17 cellular contexts compared by ENCODE assay signal in the genomic region with DNA sequence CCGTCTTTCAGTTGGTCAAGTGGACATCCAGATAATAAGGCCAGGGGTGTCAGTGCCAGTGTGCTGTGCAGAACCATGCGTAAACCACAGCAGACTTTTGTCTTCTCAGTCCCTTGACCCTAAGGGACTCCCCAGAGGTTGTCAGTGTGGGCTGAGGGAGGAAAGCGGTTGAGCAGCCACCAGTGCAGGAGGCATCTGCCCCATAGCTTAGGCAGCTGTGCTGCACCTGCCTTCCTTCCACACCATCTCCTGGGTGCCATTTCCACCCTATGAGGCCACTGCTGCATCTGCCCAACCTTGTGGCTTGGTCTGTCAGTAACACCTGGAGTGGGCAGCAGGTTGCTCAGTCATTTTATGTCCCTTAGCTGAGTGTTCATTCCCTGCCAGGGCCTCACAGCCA. TPM values are rescaled to one million over a fixed set of nuclear protein-coding genes. Genes with fewer than 3 reads are reported as not detected.
DNase-seq lines count a peak whose midpoint lies in the region; ATAC-seq and TF ChIP-seq lines count a peak whose summit lies in the region.
"Had no signal": no experiment of that assay in that cellular context is flagged by ENCODE, and none has a peak within 500 bp of the region (broad histone marks: within the 10 kb centered on the region; RNA-seq: fewer than 3 reads in every experiment).

No MANE protein-coding gene starts in this region.

- H3K27me3 ChIP-seq in neuronal stem cell (ENCODE audit: control insufficient read depth in 3 of 3, insufficient read depth in 3 of 3, low read depth in 1 of 3, low read length in 3 of 3), result no peaks in the 10 kb centered on the region
- H3K27me3 ChIP-seq in MM.1S (replicated peaks; ENCODE audit: insufficient read depth, low read length), result no peaks in the 10 kb centered on the region

- H3K27ac Mint-ChIP-seq in activated CD8-positive, alpha-beta memory T cell treated with anti-CD3 and anti-CD28 coated beads, Interleukin-2, amount 10 ng/mL, durations not matched to agents 7 days and 5 days, result no peak overlapping the region
- H3K27ac Mint-ChIP-seq in T-helper 17 cell, result peak overlapping the region; percentile 79
- H3K27ac Mint-ChIP-seq: CD4-positive, alpha-beta T cell; H9 had no signal

- H2BK12ac ChIP-seq in neuronal stem cell (ENCODE audit: low read length), result no peak overlapping the region

- H3K4ac ChIP-seq in neuronal stem cell (ENCODE audit: low read length), result no peak overlapping the region

- H4K91ac ChIP-seq in neuronal stem cell (ENCODE audit: low read depth, low read length, poor library complexity), result no peak overlapping the region

- peaks cover 37% of the 10 kb centered on the region for H3K4me1 Mint-ChIP-seq in activated CD8-positive, alpha-beta memory T cell treated with anti-CD3 and anti-CD28 coated beads, Interleukin-2, amount 10 ng/mL, durations not matched to agents 7 days and 5 days
- peaks cover 24% of the 10 kb centered on the region for H3K4me1 Mint-ChIP-seq in T-helper 17 cell
- H3K4me1 Mint-ChIP-seq: H9 had no signal

- no peak overlapping the region for H2BK120ac ChIP-seq in neuronal stem cell (ENCODE audit: low read depth, low read length)

- H3K27ac ChIP-seq in neuronal stem cell (replicated peaks; ENCODE audit: low read length), result no peak overlapping the region
- H3K27ac ChIP-seq in MM.1S (ENCODE audit: low read length), result no peak overlapping the region
- H3K27ac ChIP-seq: A549 had no signal

- H2AFZ ChIP-seq in neuronal stem cell (ENCODE audit: low read length), result no peak overlapping the region
- no peak overlapping the region for H2AFZ ChIP-seq in MM.1S (ENCODE audit: low read length)

- TF ChIP-seq CTCF in MM.1S (IDR thresholded peaks at IDR 0.05; ENCODE audit: low read length), result no peak

- H3K4me3 ChIP-seq in neuronal stem cell (ENCODE audit: low read length in 2 of 2) (no peak overlapping the region), MM.1S (ENCODE audit: low read length) (no peak overlapping the region)
- H3K4me3 ChIP-seq: A549 had no signal

- no peak overlapping the region for H4K8ac ChIP-seq in neuronal stem cell (ENCODE audit: low read depth, low read length)

- ATAC-seq in activated CD8-positive, alpha-beta memory T cell treated with anti-CD3 and anti-CD28 coated beads, Interleukin-2, amount 10 ng/mL, durations not matched to agents 7 days and 5 days, result peak; percentile 22
- ATAC-seq in HG02798 (IDR thresholded peaks at IDR 0.05; ENCODE audit: poor library complexity, unreplicated experiment), result peak; percentile 32
- ATAC-seq in T-helper 17 cell, result no peak
- ATAC-seq: A549 had no signal

- no peaks in the 10 kb centered on the region for H3F3A ChIP-seq in MM.1S (ENCODE audit: insufficient read depth, low read length)

- H3K9me2 ChIP-seq in MM.1S (replicated peaks; ENCODE audit: insufficient read depth, low read length), result no peaks in the 10 kb centered on the region
- H3K9me2 ChIP-seq: SK-N-SH had no signal

- H3K9me3 Mint-ChIP-seq in activated CD8-positive, alpha-beta memory T cell treated with anti-CD3 and anti-CD28 coated beads, Interleukin-2, amount 10 ng/mL, durations not matched to agents 7 days and 5 days (ENCODE audit: low read depth), result peaks cover 5% of the 10 kb centered on the region

- H3K4me2 ChIP-seq in neuronal stem cell (ENCODE audit: insufficient read depth, low read length, poor library complexity, severe bottlenecking) (no peak overlapping the region), MM.1S (ENCODE audit: low read depth, low read length) (no peak overlapping the region)
- H3K4me2 ChIP-seq: A549, SK-N-SH had no signal

- H3K79me2 ChIP-seq in MM.1S (ENCODE audit: low read length), result peaks cover 18% of the 10 kb centered on the region

- H3K18ac ChIP-seq in neuronal stem cell (ENCODE audit: low read length), result no peak overlapping the region

- no peaks in the 10 kb centered on the region for H4K20me1 ChIP-seq in MM.1S (ENCODE audit: insufficient read depth, low read length)

- H3K36me3 Mint-ChIP-seq in activated CD8-positive, alpha-beta memory T cell treated with anti-CD3 and anti-CD28 coated beads, Interleukin-2, amount 10 ng/mL, durations not matched to agents 7 days and 5 days, result peaks cover 42% of the 10 kb centered on the region
- H3K36me3 Mint-ChIP-seq in T-helper 17 cell (ENCODE audit: low read depth), result peaks cover 9% of the 10 kb centered on the region

- H3K27me3 Mint-ChIP-seq in activated CD8-positive, alpha-beta memory T cell treated with anti-CD3 and anti-CD28 coated beads, Interleukin-2, amount 10 ng/mL, durations not matched to agents 7 days and 5 days, result no peaks in the 10 kb centered on the region
- H3K27me3 Mint-ChIP-seq in T-helper 17 cell, result no peaks in the 10 kb centered on the region
- H3K27me3 Mint-ChIP-seq: CD4-positive, alpha-beta T cell had no signal

- H3K9me3 ChIP-seq in T-helper 17 cell (ENCODE audit: control insufficient read depth, low read length, poor library complexity, severe bottlenecking) (peaks cover 2% of the 10 kb centered on the region), neuronal stem cell (replicated peaks in 1 of 2; ENCODE audit: control insufficient read depth in 2 of 2, insufficient read depth in 1 of 2, low read depth in 1 of 2, low read length in 2 of 2) (peaks cover 4 to 11% of the 10 kb centered on the region in 2 donors), MM.1S (replicated peaks; ENCODE audit: insufficient read depth, low read length) (no peaks in the 10 kb centered on the region)
- H3K9me3 ChIP-seq: SK-N-SH had no signal

- no peak for DNase-seq in activated CD8-positive, alpha-beta memory T cell treated with anti-CD3 and anti-CD28 coated beads, Interleukin-2, amount 10 ng/mL, durations not matched to agents 7 days and 5 days
- DNase-seq in activated CD8-positive, alpha-beta memory T cell treated with anti-CD3 and anti-CD28 coated beads, Interleukin-2, amount 50 U/mL, for 48 hours, result no peak
- DNase-seq in T-helper 17 cell (no peak), neuronal stem cell (ENCODE audit: low spot score) (no peak), GF-D8 (lab: John Stamatoyannopoulos, UW) (no peak), NCI-H1694 treated with DMSO at 0.1 percent for 48 hours (lab: John Stamatoyannopoulos, UW) (no peak), MM.1S (no peak)
- DNase-seq: CD4-positive, alpha-beta T cell; DND-41; H9; MV-4-11; NCI-H1694; NCI-H526 treated with DMSO at 0.1 percent for 48 hours; NK-92 treated with Interleukin-12 subunit alpha and Interleukin-12 subunit beta, amount 100 ng/mL, for 24 hours; SK-N-SH had no signal

- no peak overlapping the region for H3K4me3 Mint-ChIP-seq in activated CD8-positive, alpha-beta memory T cell treated with anti-CD3 and anti-CD28 coated beads, Interleukin-2, amount 10 ng/mL, durations not matched to agents 7 days and 5 days
- H3K4me3 Mint-ChIP-seq in T-helper 17 cell, result no peak overlapping the region
- H3K4me3 Mint-ChIP-seq: CD4-positive, alpha-beta T cell; H9 had no signal

- CTCF ChIA-PET in activated CD8-positive, alpha-beta memory T cell treated with anti-CD3 and anti-CD28 coated beads, Interleukin-2, amount 10 ng/mL, durations not matched to agents 7 days and 5 days (lab: Charles Lee), result interaction anchor here (0.8 to 3.4 kb wide), 3 partner anchors 25 to 142 kb away, joined by 3 to 20 read pairs (median 3); partner anchors contain the start of gene TPD52L2

- H3K23ac ChIP-seq in neuronal stem cell (ENCODE audit: low read depth, low read length, poor library complexity), result no peak overlapping the region

- no peaks in the 10 kb centered on the region for H3K4me1 ChIP-seq in neuronal stem cell (ENCODE audit: control insufficient read depth in 2 of 2, insufficient read depth in 1 of 2, low read depth in 1 of 2, low read length in 2 of 2)
- H3K4me1 ChIP-seq in MM.1S (ENCODE audit: low read length), result no peaks in the 10 kb centered on the region
- H3K4me1 ChIP-seq: A549 had no signal

- no peak overlapping the region for H2BK5ac ChIP-seq in neuronal stem cell (ENCODE audit: low read length)

- H3K9ac ChIP-seq in neuronal stem cell (ENCODE audit: low read depth, low read length, poor library complexity) (peak overlapping the region; percentile 30), MM.1S (ENCODE audit: low read length) (no peak overlapping the region)
- H3K9ac ChIP-seq: SK-N-SH had no signal

- H3K14ac ChIP-seq in neuronal stem cell (ENCODE audit: low read length), result no peak overlapping the region

- peaks cover 2% of the 10 kb centered on the region for H3K79me1 ChIP-seq in neuronal stem cell (ENCODE audit: low read depth, low read length)

- no peak overlapping the region for H2BK15ac ChIP-seq in neuronal stem cell (ENCODE audit: low read length)

- WGBS in neuronal stem cell (ENCODE audit: extremely low coverage in 2 of 2, insufficient read length in 2 of 2, insufficient replicate concordance in 1 of 2), 2 donors, result no CpG with 5 or more reads among the region's 3 CpGs

- H2AK5ac ChIP-seq in neuronal stem cell (ENCODE audit: low read depth, low read length), result no peak overlapping the region

- peaks cover 54 to 82% of the 10 kb centered on the region in 2 donors for H3K36me3 ChIP-seq in neuronal stem cell (replicated peaks in 1 of 2; ENCODE audit: control insufficient read depth in 2 of 2, insufficient read depth in 2 of 2, low read length in 2 of 2)
- H3K36me3 ChIP-seq in MM.1S (replicated peaks; ENCODE audit: insufficient read depth, low read length), result peaks cover 18% of the 10 kb centered on the region

RNA-seq across cellular contexts. Expression of gene PRPF6, which starts 26.0 kb away (rescaled TPM):
- total RNA-seq in activated CD8-positive, alpha-beta memory T cell treated with anti-CD3 and anti-CD28 coated beads, Interleukin-2, amount 10 ng/mL, durations not matched to agents 7 days and 5 days, result 10 to 100 TPM; 77.5 to 80.6 TPM
- total RNA-seq in T-helper 17 cell, result 10 to 100 TPM; 63.8 to 64.9 TPM
- 50.0 TPM for polyA plus RNA-seq in neuronal stem cell (2013, experiment 1 of 2)
- polyA plus RNA-seq in neuronal stem cell (2013, experiment 2 of 2), result 49.3 TPM

RNA-seq across cellular contexts. Expression of gene SAMD10, which starts 27.5 kb away (rescaled TPM):
- total RNA-seq in activated CD8-positive, alpha-beta memory T cell treated with anti-CD3 and anti-CD28 coated beads, Interleukin-2, amount 10 ng/mL, durations not matched to agents 7 days and 5 days, result 10 to 100 TPM; 26.0 to 33.4 TPM
- total RNA-seq in T-helper 17 cell, result 10 to 100 TPM; 17.2 to 20.2 TPM
- polyA plus RNA-seq in neuronal stem cell (2013, experiment 1 of 2), result 6.5 TPM
- polyA plus RNA-seq in neuronal stem cell (2013, experiment 2 of 2), result 5.8 TPM
- polyA plus RNA-seq: A549 had no signal

RNA-seq across cellular contexts. Expression of gene C20orf204, which starts 29.1 kb away (rescaled TPM):
- 10 to 100 TPM; 17.5 to 19.0 TPM for total RNA-seq in activated CD8-positive, alpha-beta memory T cell treated with anti-CD3 and anti-CD28 coated beads, Interleukin-2, amount 10 ng/mL, durations not matched to agents 7 days and 5 days
- 10 to 100 TPM in 1 of 2 donors, 1 to 10 TPM in 1; 7.8 to 10.4 TPM for total RNA-seq in T-helper 17 cell
- 0.14 TPM for polyA plus RNA-seq in neuronal stem cell (2013, experiment 1 of 2)
- polyA plus RNA-seq in neuronal stem cell (2013, experiment 2 of 2), result 0.25 TPM

RNA-seq across cellular contexts. Expression of gene ZNF512B, which starts 37.2 kb away (rescaled TPM):
- 10 to 100 TPM; 13.5 to 18.2 TPM for total RNA-seq in activated CD8-positive, alpha-beta memory T cell treated with anti-CD3 and anti-CD28 coated beads, Interleukin-2, amount 10 ng/mL, durations not matched to agents 7 days and 5 days
- total RNA-seq in T-helper 17 cell, result 10 to 100 TPM; 17.9 to 18.8 TPM
- 7.8 TPM for polyA plus RNA-seq in neuronal stem cell (2013, experiment 1 of 2)
- polyA plus RNA-seq in neuronal stem cell (2013, experiment 2 of 2), result 7.3 TPM

RNA-seq across cellular contexts. Expression of gene SOX18, which starts 42.5 kb away (rescaled TPM):
- total RNA-seq in activated CD8-positive, alpha-beta memory T cell treated with anti-CD3 and anti-CD28 coated beads, Interleukin-2, amount 10 ng/mL, durations not matched to agents 7 days and 5 days, result 1 to 10 TPM in 1 of 2 experiments, under 1 TPM in 1; 0.20 to 1.8 TPM
- total RNA-seq in T-helper 17 cell, result not detected
- polyA plus RNA-seq in neuronal stem cell (2013, experiment 1 of 2), result 0.13 TPM
- polyA plus RNA-seq in neuronal stem cell (2013, experiment 2 of 2), result 0.08 TPM
- total RNA-seq: CD4-positive, alpha-beta T cell had no signal
- polyA plus RNA-seq: SK-N-SH had no signal
